In genomic region chr7:81478201-81478600, GRCh38 we compare ENCODE assay signal across 6 cellular contexts.
DNase-seq lines count a peak whose midpoint lies in the region; ATAC-seq, FAIRE-seq and TF ChIP-seq lines count a peak whose summit lies in the region.
"Not testable (repeated sequence)": the region's sequence is repeated elsewhere in the genome, so short reads cannot be mapped to it uniquely, and the experiment has no call there.

No MANE protein-coding gene starts in this region.

- TF ChIP-seq RAD21 in HepG2 (CRISPR knock-in tag; IDR thresholded peaks at IDR 0.05) = not testable (repeated sequence)

- H3K27ac ChIP-seq in C4-2B (peak overlapping the region; percentile 30), body of pancreas (peak overlapping the region; percentile 28 to 45 (median 38))
- not testable (repeated sequence) for H3K27ac ChIP-seq in PC-9; HepG2 (ENCODE audit: extremely low read length, insufficient read depth, low read length); neuronal stem cell (replicated peaks; ENCODE audit: low read length)

- not testable (repeated sequence) for H3K4me1 ChIP-seq in PC-9 (replicated peaks; ENCODE audit: insufficient read depth); body of pancreas; neuronal stem cell (ENCODE audit: control insufficient read depth in 2 of 2, insufficient read depth in 1 of 2, low read depth in 1 of 2, low read length in 2 of 2)
- H3K4me1 ChIP-seq in HepG2 (ENCODE audit: insufficient read depth, low read length) = peaks cover 14% of the 10 kb centered on the region

- not testable (repeated sequence) for H3K27me3 ChIP-seq in PC-9 (ENCODE audit: insufficient read depth, low read depth); body of pancreas; HepG2 (ENCODE audit: control insufficient read depth in 1 of 2, insufficient read depth in 2 of 2, low read length in 2 of 2); neuronal stem cell (ENCODE audit: control insufficient read depth in 3 of 3, insufficient read depth in 3 of 3, low read depth in 1 of 3, low read length in 3 of 3)

- H3K9ac ChIP-seq in HepG2 (ENCODE audit: insufficient read depth, low read depth, low read length); neuronal stem cell (ENCODE audit: low read depth, low read length, poor library complexity): not testable (repeated sequence)

- not testable (repeated sequence) for H3K79me1 ChIP-seq in neuronal stem cell (ENCODE audit: low read depth, low read length)

- ATAC-seq in body of pancreas = peak; percentile 4
- not testable (repeated sequence) for ATAC-seq in HepG2

- H3K4me2 ChIP-seq in PC-9 (peak overlapping the region; percentile 30; the same call in 1 of the 2 replicates), HepG2 (ENCODE audit: low read depth, low read length) (peak overlapping the region; percentile 47)
- not testable (repeated sequence) for H3K4me2 ChIP-seq in neuronal stem cell (ENCODE audit: insufficient read depth, low read length, poor library complexity, severe bottlenecking)

- not testable (repeated sequence) for H3K79me2 ChIP-seq in PC-9 (ENCODE audit: low read depth); HepG2 (ENCODE audit: insufficient read depth, low read length)

- in situ Hi-C loops in HepG2 (cut with HindIII; ENCODE audit: extremely low pct_ligation_motif_present, low pct_unique_long_range_greater_than_20kb) = loop anchor here (25.0 kb wide), 2 partner anchors 1084 to 1259 kb away; no protein-coding TSS in a partner anchor

- H2BK12ac ChIP-seq in neuronal stem cell (ENCODE audit: low read length) = not testable (repeated sequence)

- TF ChIP-seq POLR2A in body of pancreas (IDR thresholded peaks at IDR 0.05); HepG2 (IDR thresholded peaks at IDR 0.05; ENCODE audit: insufficient read depth in 1 of 2, low read depth in 2 of 2, low read length in 2 of 2): not testable (repeated sequence)

- H3K14ac ChIP-seq in neuronal stem cell (ENCODE audit: low read length) = not testable (repeated sequence)

- 85 to 92% methylated on average over 3 of the region's 3 CpGs for WGBS in body of pancreas, 2 donors
- 22% methylated on average over 3 of the region's 3 CpGs for WGBS in HepG2 (ENCODE audit: low lambda C conversion rate)
- WGBS in neuronal stem cell (ENCODE audit: extremely low coverage in 2 of 2, insufficient read length in 2 of 2, insufficient replicate concordance in 1 of 2), 2 donors = no CpG with 5 or more reads among the region's 3 CpGs

- H2BK15ac ChIP-seq in neuronal stem cell (ENCODE audit: low read length) = not testable (repeated sequence)

- intact Hi-C loops in PC-9 (cut with micrococcal nuclease; ENCODE audit: unreplicated experiment); body of pancreas (cut with DNase I): not testable (repeated sequence)
- intact Hi-C loops in HepG2 (cut with micrococcal nuclease; ENCODE audit: unreplicated experiment) = loop anchor here (10.0 kb wide), 3 partner anchors 223 to 1053 kb away; no protein-coding TSS in a partner anchor

- TF ChIP-seq EP300 in HepG2 (IDR thresholded peaks at IDR 0.05; ENCODE audit: low read depth in 2 of 2, low read length in 2 of 2); HepG2 (CRISPR knock-in tag; IDR thresholded peaks at IDR 0.05; ENCODE audit: borderline replicate concordance): not testable (repeated sequence)

- H3K36me3 ChIP-seq in PC-9 (ENCODE audit: low read depth); body of pancreas (replicated peaks in 1 of 2; ENCODE audit: insufficient read depth in 1 of 2, low read depth in 2 of 2); HepG2 (replicated peaks in 1 of 2; ENCODE audit: control insufficient read depth in 1 of 2, insufficient read depth in 2 of 2, low read length in 2 of 2); neuronal stem cell (replicated peaks in 1 of 2; ENCODE audit: control insufficient read depth in 2 of 2, insufficient read depth in 2 of 2, low read length in 2 of 2): not testable (repeated sequence)

- not testable (repeated sequence) for TF ChIP-seq CTCF in C4-2B (conservative IDR thresholded peaks at IDR 0.05); PC-9 (conservative IDR thresholded peaks at IDR 0.05); body of pancreas (IDR thresholded peaks at IDR 0.05); HepG2 (CRISPR knock-in tag; IDR thresholded peaks at IDR 0.05)

- not testable (repeated sequence) for H3K9me2 ChIP-seq in PC-9 (ENCODE audit: insufficient read depth)

- FAIRE-seq in HepG2 (lab: Jason Lieb, UNC) = not testable (repeated sequence)

- not testable (repeated sequence) for H3K23ac ChIP-seq in neuronal stem cell (ENCODE audit: low read depth, low read length, poor library complexity)

- not testable (repeated sequence) for H3K4me3 ChIP-seq in PC-9; body of pancreas; HepG2 (replicated peaks in 1 of 3; ENCODE audit: insufficient read depth in 1 of 3, low read depth in 2 of 3, low read length in 3 of 3); neuronal stem cell (ENCODE audit: low read length in 2 of 2)

- not testable (repeated sequence) for H2BK5ac ChIP-seq in neuronal stem cell (ENCODE audit: low read length)

- not testable (repeated sequence) for H2AFZ ChIP-seq in PC-9; HepG2 (ENCODE audit: low read length)
- peak overlapping the region; percentile 43 for H2AFZ ChIP-seq in neuronal stem cell (ENCODE audit: low read length)

- not testable (repeated sequence) for H4K8ac ChIP-seq in neuronal stem cell (ENCODE audit: low read depth, low read length)

- peak; percentile 81 for DNase-seq in DMS53 (lab: John Stamatoyannopoulos, UW)
- DNase-seq in PC-9; body of pancreas; HepG2 (ENCODE audit: low spot score); neuronal stem cell (ENCODE audit: low spot score): not testable (repeated sequence)

- not testable (repeated sequence) for H2AK5ac ChIP-seq in neuronal stem cell (ENCODE audit: low read depth, low read length)

- POLR2A ChIA-PET in PC-9 (lab: Charles Lee; ENCODE audit: unreplicated experiment); HepG2 (lab: Yijun Ruan, JAX): not testable (repeated sequence)

- H4K91ac ChIP-seq in neuronal stem cell (ENCODE audit: low read depth, low read length, poor library complexity) = not testable (repeated sequence)

- not testable (repeated sequence) for H4K20me1 ChIP-seq in PC-9 (ENCODE audit: insufficient read depth); HepG2 (ENCODE audit: insufficient read depth, low read length)

- not testable (repeated sequence) for H3K9me3 ChIP-seq in PC-9 (ENCODE audit: insufficient read depth, low read depth); body of pancreas; HepG2 (ENCODE audit: low read length); neuronal stem cell (replicated peaks in 1 of 2; ENCODE audit: control insufficient read depth in 2 of 2, insufficient read depth in 1 of 2, low read depth in 1 of 2, low read length in 2 of 2)

- not testable (repeated sequence) for H3F3A ChIP-seq in PC-9 (ENCODE audit: insufficient read depth, low read depth)

- not testable (repeated sequence) for H3K18ac ChIP-seq in neuronal stem cell (ENCODE audit: low read length)

- not testable (repeated sequence) for H3K4ac ChIP-seq in neuronal stem cell (ENCODE audit: low read length)

- BruUV-seq in PC-9 (replicated peaks; lab: Mats Ljungman, UMichigan); HepG2 (replicated peaks; lab: Mats Ljungman, UMichigan): not testable (repeated sequence)

- CTCF ChIA-PET in PC-9 (lab: Charles Lee) = interaction anchor here (0.6 to 0.7 kb wide), 2 partner anchors 559 to 560 kb away, joined by 7 to 8 read pairs; partner anchors contain the start of gene SEMA3C
- CTCF ChIA-PET in HepG2 (lab: Yijun Ruan, JAX; ENCODE audit: low intra/inter-chr PET ratio, low total read pairs) = not testable (repeated sequence)

- not testable (repeated sequence) for H2BK120ac ChIP-seq in neuronal stem cell (ENCODE audit: low read depth, low read length)

TF ChIP-seq in HepG2, 621 proteins besides CTCF, POLR2A, EP300 and RAD21:
- TF ChIP-seq ATF7 (IDR thresholded peaks at IDR 0.05) (peak; percentile 74), CREB1 (IDR thresholded peaks at IDR 0.05) (peak; percentile 75)
- TF ChIP-seq ATF7, CREB1 (CRISPR knock-in tag; IDR thresholded peaks at IDR 0.05): not testable (repeated sequence)
